ENCODE assay signal across 1 cellular context in the genomic region with DNA sequence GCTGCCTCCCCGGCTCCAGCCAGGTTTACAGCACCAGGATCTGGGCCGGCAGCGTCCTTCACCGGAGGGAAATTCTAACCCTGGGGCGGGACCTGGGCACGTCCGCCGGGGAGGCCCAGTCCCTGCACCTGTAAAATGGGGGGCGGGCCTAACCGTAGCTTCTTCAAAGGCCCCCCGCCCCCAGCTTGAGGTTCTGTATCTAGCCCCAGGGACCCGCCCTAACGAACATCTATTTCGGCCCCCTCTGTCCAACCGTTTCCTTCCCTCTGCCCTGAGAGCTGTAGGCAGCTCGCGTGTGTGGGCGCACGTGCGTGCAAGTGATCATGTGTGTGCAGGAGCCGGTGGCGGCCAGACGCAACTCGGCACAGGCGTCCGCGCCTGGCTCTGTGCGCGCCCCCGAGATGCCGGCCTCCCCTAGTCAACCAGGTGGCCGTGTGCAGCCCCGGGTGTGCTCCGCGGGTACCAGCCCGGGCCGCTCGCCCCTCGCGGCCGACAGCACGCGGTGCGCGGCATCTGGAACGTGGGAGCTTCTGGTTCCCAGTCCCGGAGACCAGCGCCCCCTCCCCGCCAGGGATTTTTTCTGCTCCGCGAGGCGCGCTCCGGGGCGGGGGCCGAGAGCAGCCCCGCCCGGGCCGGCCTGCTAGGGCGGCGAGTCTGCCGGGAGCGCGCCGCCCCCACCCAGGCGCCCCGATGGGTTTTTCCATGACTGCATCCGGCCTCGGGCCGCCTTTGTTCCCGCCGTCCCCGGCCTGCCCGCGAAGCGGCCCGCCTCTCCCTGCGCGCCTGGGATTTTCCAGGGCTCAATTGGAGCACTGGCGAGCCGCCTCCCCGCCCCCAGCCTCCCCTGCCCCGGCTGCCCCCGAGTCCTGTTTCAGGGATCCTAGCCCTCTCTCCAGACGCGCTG.
TF ChIP-seq lines count a peak whose summit lies in the region.

No MANE protein-coding gene starts in this region.

TF ChIP-seq in HepG2, 621 proteins besides CTCF, POLR2A, EP300 and RAD21 (continued from another document and continues in another):
- TF ChIP-seq, protein P1, sequence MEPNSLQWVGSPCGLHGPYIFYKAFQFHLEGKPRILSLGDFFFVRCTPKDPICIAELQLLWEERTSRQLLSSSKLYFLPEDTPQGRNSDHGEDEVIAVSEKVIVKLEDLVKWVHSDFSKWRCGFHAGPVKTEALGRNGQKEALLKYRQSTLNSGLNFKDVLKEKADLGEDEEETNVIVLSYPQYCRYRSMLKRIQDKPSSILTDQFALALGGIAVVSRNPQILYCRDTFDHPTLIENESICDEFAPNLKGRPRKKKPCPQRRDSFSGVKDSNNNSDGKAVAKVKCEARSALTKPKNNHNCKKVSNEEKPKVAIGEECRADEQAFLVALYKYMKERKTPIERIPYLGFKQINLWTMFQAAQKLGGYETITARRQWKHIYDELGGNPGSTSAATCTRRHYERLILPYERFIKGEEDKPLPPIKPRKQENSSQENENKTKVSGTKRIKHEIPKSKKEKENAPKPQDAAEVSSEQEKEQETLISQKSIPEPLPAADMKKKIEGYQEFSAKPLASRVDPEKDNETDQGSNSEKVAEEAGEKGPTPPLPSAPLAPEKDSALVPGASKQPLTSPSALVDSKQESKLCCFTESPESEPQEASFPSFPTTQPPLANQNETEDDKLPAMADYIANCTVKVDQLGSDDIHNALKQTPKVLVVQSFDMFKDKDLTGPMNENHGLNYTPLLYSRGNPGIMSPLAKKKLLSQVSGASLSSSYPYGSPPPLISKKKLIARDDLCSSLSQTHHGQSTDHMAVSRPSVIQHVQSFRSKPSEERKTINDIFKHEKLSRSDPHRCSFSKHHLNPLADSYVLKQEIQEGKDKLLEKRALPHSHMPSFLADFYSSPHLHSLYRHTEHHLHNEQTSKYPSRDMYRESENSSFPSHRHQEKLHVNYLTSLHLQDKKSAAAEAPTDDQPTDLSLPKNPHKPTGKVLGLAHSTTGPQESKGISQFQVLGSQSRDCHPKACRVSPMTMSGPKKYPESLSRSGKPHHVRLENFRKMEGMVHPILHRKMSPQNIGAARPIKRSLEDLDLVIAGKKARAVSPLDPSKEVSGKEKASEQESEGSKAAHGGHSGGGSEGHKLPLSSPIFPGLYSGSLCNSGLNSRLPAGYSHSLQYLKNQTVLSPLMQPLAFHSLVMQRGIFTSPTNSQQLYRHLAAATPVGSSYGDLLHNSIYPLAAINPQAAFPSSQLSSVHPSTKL (CRISPR knock-in tag; IDR thresholded peaks at IDR 0.05), result peak; percentile 60
- 0 out of 2 replicates have a peak, but pooled peaks have one; percentile 50 for TF ChIP-seq ZNF530 (CRISPR knock-in tag; IDR thresholded peaks at IDR 0.05; ENCODE audit: low read depth)
- TF ChIP-seq ZNF572 (CRISPR knock-in tag; IDR thresholded peaks at IDR 0.05), result no peak
- peak; percentile 81; the same call in 1 of the 2 replicates for TF ChIP-seq ZNF557 (CRISPR knock-in tag; IDR thresholded peaks at IDR 0.05)
- no peak for TF ChIP-seq ZNF646 (CRISPR knock-in tag; IDR thresholded peaks at IDR 0.05)
- TF ChIP-seq SIX4 (CRISPR knock-in tag; IDR thresholded peaks at IDR 0.05), result no peak; the same call in 1 of the 2 replicates
- TF ChIP-seq ZNF549 (CRISPR knock-in tag; IDR thresholded peaks at IDR 0.05), result no peak
- no peak for TF ChIP-seq TCF7L2 (IDR thresholded peaks at IDR 0.05; ENCODE audit: low read depth, low read length)
- no peak for TF ChIP-seq ZNF713 (CRISPR knock-in tag; IDR thresholded peaks at IDR 0.05)
- TF ChIP-seq BRF2 (CRISPR knock-in tag; IDR thresholded peaks at IDR 0.05), result peak; percentile 98
- TF ChIP-seq ZNF703 (CRISPR knock-in tag; IDR thresholded peaks at IDR 0.05; ENCODE audit: borderline replicate concordance), result peak; percentile 93
- no peak for TF ChIP-seq ZNF597 (CRISPR knock-in tag; IDR thresholded peaks at IDR 0.05)
- TF ChIP-seq POLR2G (IDR thresholded peaks at IDR 0.05; ENCODE audit: low read depth, low read length), result no peak; the same call in 1 of the 2 replicates
- TF ChIP-seq MXD4 (CRISPR knock-in tag; IDR thresholded peaks at IDR 0.05), result peak; percentile 58; the same call in 1 of the 2 replicates
- no peak; the same call in 1 of the 2 replicates for TF ChIP-seq ZNF776 (CRISPR knock-in tag; IDR thresholded peaks at IDR 0.05)
- TF ChIP-seq ZFP90 (CRISPR knock-in tag; IDR thresholded peaks at IDR 0.05; ENCODE audit: borderline replicate concordance), result peak; percentile 84
- TF ChIP-seq ZFX (CRISPR knock-in tag; IDR thresholded peaks at IDR 0.05; ENCODE audit: low read depth), result peak; percentile 68
- peak; percentile 54; the same call in 1 of the 2 replicates for TF ChIP-seq RERE (CRISPR knock-in tag; IDR thresholded peaks at IDR 0.05; ENCODE audit: low read depth)
- TF ChIP-seq KDM4B (CRISPR knock-in tag; IDR thresholded peaks at IDR 0.05), result 0 out of 2 replicates have a peak, but pooled peaks have one; percentile 25
- TF ChIP-seq HMG20B (CRISPR knock-in tag; conservative IDR thresholded peaks at IDR 0.05), result no peak
- no peak for TF ChIP-seq NFIB (CRISPR knock-in tag; IDR thresholded peaks at IDR 0.05; ENCODE audit: borderline replicate concordance)
- no peak for TF ChIP-seq ARID2 (CRISPR knock-in tag; IDR thresholded peaks at IDR 0.05; ENCODE audit: borderline replicate concordance)
- TF ChIP-seq KMT2A (CRISPR knock-in tag; IDR thresholded peaks at IDR 0.05), result peak; percentile 48; the same call in 1 of the 2 replicates
- TF ChIP-seq SNAPC2 (CRISPR knock-in tag; IDR thresholded peaks at IDR 0.05), result 0 out of 2 replicates have a peak, but pooled peaks have one; percentile 22
- TF ChIP-seq MYNN (CRISPR knock-in tag; IDR thresholded peaks at IDR 0.05; ENCODE audit: low read depth), result no peak
- peak; percentile 89 for TF ChIP-seq HES4 (CRISPR knock-in tag; IDR thresholded peaks at IDR 0.05; ENCODE audit: borderline replicate concordance)
- peak; percentile 99 for TF ChIP-seq KDM5B (CRISPR knock-in tag; IDR thresholded peaks at IDR 0.05; ENCODE audit: borderline replicate concordance)
- TF ChIP-seq ZNF546 (CRISPR knock-in tag; conservative IDR thresholded peaks at IDR 0.05), result peak; percentile 93
- TF ChIP-seq RFX3 (CRISPR knock-in tag; IDR thresholded peaks at IDR 0.05), result no peak
- TF ChIP-seq EEA1 (CRISPR knock-in tag; IDR thresholded peaks at IDR 0.05; ENCODE audit: borderline replicate concordance), result peak; percentile 96
- peak; percentile 81; the same call in 1 of the 2 replicates for TF ChIP-seq DMAP1 (CRISPR knock-in tag; IDR thresholded peaks at IDR 0.05)
- 0 out of 2 replicates have a peak, but pooled peaks have one; percentile 61 for TF ChIP-seq ZNF737 (CRISPR knock-in tag; IDR thresholded peaks at IDR 0.05; ENCODE audit: borderline replicate concordance)
- 0 out of 2 replicates have a peak, but pooled peaks have one; percentile 64 for TF ChIP-seq CERS6 (CRISPR knock-in tag; IDR thresholded peaks at IDR 0.05)
- peak; percentile 92; the same call in 1 of the 2 replicates for TF ChIP-seq ZNF510 (CRISPR knock-in tag; IDR thresholded peaks at IDR 0.05; ENCODE audit: low read depth)
- peak; percentile 46 for TF ChIP-seq NR2C2 (CRISPR knock-in tag; IDR thresholded peaks at IDR 0.05; ENCODE audit: borderline replicate concordance)
- TF ChIP-seq ZBTB38 (CRISPR knock-in tag; IDR thresholded peaks at IDR 0.05), result peak; percentile 90; the same call in 1 of the 2 replicates
- no peak; the same call in 1 of the 2 replicates for TF ChIP-seq ZFP41 (CRISPR knock-in tag; IDR thresholded peaks at IDR 0.05; ENCODE audit: borderline replicate concordance)
- TF ChIP-seq ZNF10 (CRISPR knock-in tag; IDR thresholded peaks at IDR 0.05; ENCODE audit: borderline replicate concordance, low read depth), result no peak
- peak; percentile 88 for TF ChIP-seq BHLHE40 (IDR thresholded peaks at IDR 0.05; ENCODE audit: low read length)
